ENCODE assay signal across 16 cellular contexts in the genomic region with DNA sequence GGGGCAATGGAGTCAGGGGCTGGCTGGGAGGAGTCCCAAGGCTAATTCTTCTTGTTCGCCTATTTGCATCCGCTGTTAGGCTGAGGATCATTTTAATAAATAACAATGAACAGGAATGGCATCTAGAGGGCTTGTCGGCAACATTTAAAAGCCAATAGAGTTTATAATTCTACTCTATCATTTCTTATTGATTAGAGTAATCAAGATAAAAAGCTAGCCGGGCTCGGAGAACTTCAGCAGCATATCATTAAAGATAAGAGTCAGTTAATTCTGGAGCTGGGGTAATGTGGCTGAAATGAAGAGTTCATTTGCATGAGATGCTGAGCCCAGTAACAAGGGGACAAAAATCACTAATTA. TPM values are rescaled to one million over a fixed set of nuclear protein-coding genes. Genes with fewer than 3 reads are reported as not detected.
DNase-seq lines count a peak whose midpoint lies in the region; ATAC-seq and TF ChIP-seq lines count a peak whose summit lies in the region.
"Had no signal": no experiment of that assay in that cellular context is flagged by ENCODE, and none has a peak within 500 bp of the region (broad histone marks: within the 10 kb centered on the region; RNA-seq: fewer than 3 reads in every experiment).

No MANE protein-coding gene starts in this region.

- H3K36me3 ChIP-seq in CD4-positive, alpha-beta memory T cell (ENCODE audit: insufficient read depth, low read length): no peaks in the 10 kb centered on the region
- H3K36me3 ChIP-seq in HUES6 (ENCODE audit: control insufficient read depth, insufficient read depth, low read length): no peaks in the 10 kb centered on the region
- H3K36me3 ChIP-seq: sigmoid colon, thyroid gland had no signal

- CTCF ChIA-PET in CD4-positive, alpha-beta memory T cell (lab: Charles Lee; ENCODE audit: partially characterized antibody): no interaction called here

- no peak for ATAC-seq in left colon
- ATAC-seq: activated CD8-positive, alpha-beta T cell treated with anti-CD3 and anti-CD28 coated beads for 36 hours had no signal

- no peak for DNase-seq in CD4-positive, alpha-beta memory T cell
- DNase-seq in neural crest cell (ENCODE audit: low read depth, low spot score): no peak
- DNase-seq in AG20443 (ENCODE audit: low spot score): no peak
- DNase-seq in middle frontal gyrus (ENCODE audit: extremely low spot score, low spot score): no peak
- no peak for DNase-seq in left colon
- DNase-seq: activated effector memory CD4-positive, alpha-beta T cell treated with anti-CD3 and anti-CD28 coated beads, Interleukin-2, amount 50 U/mL, for 16 hours; cortex of kidney; NCI-H2107; sigmoid colon had no signal

- H3K27me3 Mint-ChIP-seq in CD4-positive, alpha-beta memory T cell: peaks cover 66 to 74% of the 10 kb centered on the region in 2 donors
- H3K27me3 Mint-ChIP-seq in brain (peaks cover 74% of the 10 kb centered on the region), neural crest cell (ENCODE audit: low read depth) (peaks cover 98% of the 10 kb centered on the region)

- peaks cover 0 to 8% (median 0%) of the 10 kb centered on the region in 8 donors for H3K9me3 Mint-ChIP-seq in CD4-positive, alpha-beta memory T cell
- H3K9me3 Mint-ChIP-seq in brain (peaks cover 0 to 9% (median 5%) of the 10 kb centered on the region in 5 experiments), neural crest cell (no peaks in the 10 kb centered on the region)
- H3K9me3 Mint-ChIP-seq: activated CD8-positive, alpha-beta T cell treated with anti-CD3 and anti-CD28 coated beads for 36 hours had no signal

- no peak for TF ChIP-seq CTCF in brain (conservative IDR thresholded peaks at IDR 0.05)
- TF ChIP-seq CTCF in neural crest cell (conservative IDR thresholded peaks at IDR 0.05): no peak

- H3K9ac ChIP-seq in HUES6 (ENCODE audit: low read length): no peak overlapping the region

- H3K27ac Mint-ChIP-seq in CD4-positive, alpha-beta memory T cell: peak overlapping the region in 1 of 7 donors; percentile 17
- H3K27ac Mint-ChIP-seq in brain: peak overlapping the region in 3 of 5 experiments; percentile 5 to 28 (median 9)
- H3K27ac Mint-ChIP-seq in neural crest cell (ENCODE audit: unreplicated experiment): no peak overlapping the region
- H3K27ac Mint-ChIP-seq: activated CD8-positive, alpha-beta T cell treated with anti-CD3 and anti-CD28 coated beads for 36 hours had no signal

- peaks cover 0 to 4% of the 10 kb centered on the region in 2 donors for H3K36me3 Mint-ChIP-seq in CD4-positive, alpha-beta memory T cell
- H3K36me3 Mint-ChIP-seq in brain (no peaks in the 10 kb centered on the region), neural crest cell (ENCODE audit: low read depth) (no peaks in the 10 kb centered on the region)

- no peak overlapping the region for H3K4me3 ChIP-seq in CD4-positive, alpha-beta memory T cell (ENCODE audit: low read length in 2 of 2)
- H3K4me3 ChIP-seq in HUES6 (ENCODE audit: low read depth, low read length): 0 out of 2 replicates have a peak overlapping the region, but pooled peaks have one; percentile 56
- H3K4me3 ChIP-seq: PC-9 had no signal

- H3K27ac ChIP-seq in CD4-positive, alpha-beta memory T cell (ENCODE audit: low read depth, low read length): no peak overlapping the region
- no peak overlapping the region for H3K27ac ChIP-seq in HUES6 (ENCODE audit: low read depth, low read length)
- H3K27ac ChIP-seq: PC-9, sigmoid colon, thyroid gland had no signal

- peaks cover 37 to 64% (median 45%) of the 10 kb centered on the region in 4 donors for H3K4me1 Mint-ChIP-seq in CD4-positive, alpha-beta memory T cell
- H3K4me1 Mint-ChIP-seq in brain (peaks cover 66% of the 10 kb centered on the region), neural crest cell (peaks cover 46% of the 10 kb centered on the region)

- intact Hi-C loops in CD4-positive, alpha-beta memory T cell (cut with micrococcal nuclease): loop anchor here (5.0 to 10.0 kb wide), 2 partner anchors 41 to 978 kb away; partner anchors contain the start of genes CEP57L1 and SESN1
- intact Hi-C loops in left colon (cut with DNase I, micrococcal nuclease): loop anchor here in 1 of 2 donors (10.0 kb wide), 1 partner anchor 378 kb away; no protein-coding TSS in a partner anchor

- no peaks in the 10 kb centered on the region for H3K9me3 ChIP-seq in CD4-positive, alpha-beta memory T cell (ENCODE audit: control insufficient read depth in 1 of 2, low read length in 2 of 2)
- H3K9me3 ChIP-seq in HUES6 (ENCODE audit: control insufficient read depth, insufficient read depth, low read depth, low read length): no peaks in the 10 kb centered on the region
- H3K9me3 ChIP-seq: sigmoid colon, thyroid gland had no signal

- POLR2A ChIA-PET in CD4-positive, alpha-beta memory T cell (lab: Charles Lee; ENCODE audit: partially characterized antibody): interaction anchor here (0.6 kb wide), 1 partner anchor 15 kb away, joined by 3 read pairs; no protein-coding TSS in a partner anchor

- H3K27me3 ChIP-seq in CD4-positive, alpha-beta memory T cell (ENCODE audit: insufficient read depth, low read length): peaks cover 69% of the 10 kb centered on the region
- H3K27me3 ChIP-seq in HUES6 (ENCODE audit: control insufficient read depth, insufficient read depth, low read length): peaks cover 99% of the 10 kb centered on the region
- H3K27me3 ChIP-seq: thyroid gland had no signal

- peak overlapping the region; percentile 52 to 95 (median 91) for H3K4me3 Mint-ChIP-seq in CD4-positive, alpha-beta memory T cell
- H3K4me3 Mint-ChIP-seq in brain (peak overlapping the region in 4 of 5 experiments; percentile 16 to 89 (median 69)), neural crest cell (peak overlapping the region; percentile 29)

- peaks cover 58% of the 10 kb centered on the region for H3K4me1 ChIP-seq in CD4-positive, alpha-beta memory T cell (ENCODE audit: insufficient read depth, low read length)
- peaks cover 43% of the 10 kb centered on the region for H3K4me1 ChIP-seq in HUES6 (ENCODE audit: control insufficient read depth, insufficient read depth, low read length)

RNA-seq across cellular contexts. Expression of gene OSTM1, which starts 41.9 kb away (rescaled TPM):
- 10 to 100 TPM; 54.4 to 55.6 TPM for total RNA-seq in CD4-positive, alpha-beta memory T cell
- 10 to 100 TPM; 44.4 to 59.8 TPM for polyA plus RNA-seq in CD4-positive, alpha-beta memory T cell
- polyA plus RNA-seq in brain (ENCODE audit: insufficient read depth, low read depth, low replicate concordance): 3.2 TPM
- total RNA-seq in neural crest cell (19.9 and 20.4 TPM in 2 replicates), left colon (10 to 100 TPM; 25.0 to 32.0 TPM)

RNA-seq across cellular contexts. Expression of gene NR2E1, which starts 49.4 kb away (rescaled TPM):
- not detected for total RNA-seq in CD4-positive, alpha-beta memory T cell
- polyA plus RNA-seq in CD4-positive, alpha-beta memory T cell: not detected
- 3.0 TPM for polyA plus RNA-seq in brain (ENCODE audit: insufficient read depth, low read depth, low replicate concordance)
- not detected in 2 replicates for total RNA-seq in neural crest cell
- not detected for total RNA-seq in left colon
- total RNA-seq: activated CD8-positive, alpha-beta T cell treated with anti-CD3 and anti-CD28 coated beads for 36 hours; PC-9; sigmoid colon; thyroid gland had no signal
- polyA plus RNA-seq: BJ, mammary epithelial cell, sigmoid colon had no signal

Comparison
In these comparisons a context has a peak if more than half of its experiments do, and no peak if none do; other contexts are left out.
1. H3K4me3 Mint-ChIP-seq: peak in every context shown above with its lines; median percentile 91 in CD4-positive, alpha-beta memory T cell; 69 in brain; 29 in neural crest cell.